Comparison of ENCODE assay signal across 11 cellular contexts in the genomic region with DNA sequence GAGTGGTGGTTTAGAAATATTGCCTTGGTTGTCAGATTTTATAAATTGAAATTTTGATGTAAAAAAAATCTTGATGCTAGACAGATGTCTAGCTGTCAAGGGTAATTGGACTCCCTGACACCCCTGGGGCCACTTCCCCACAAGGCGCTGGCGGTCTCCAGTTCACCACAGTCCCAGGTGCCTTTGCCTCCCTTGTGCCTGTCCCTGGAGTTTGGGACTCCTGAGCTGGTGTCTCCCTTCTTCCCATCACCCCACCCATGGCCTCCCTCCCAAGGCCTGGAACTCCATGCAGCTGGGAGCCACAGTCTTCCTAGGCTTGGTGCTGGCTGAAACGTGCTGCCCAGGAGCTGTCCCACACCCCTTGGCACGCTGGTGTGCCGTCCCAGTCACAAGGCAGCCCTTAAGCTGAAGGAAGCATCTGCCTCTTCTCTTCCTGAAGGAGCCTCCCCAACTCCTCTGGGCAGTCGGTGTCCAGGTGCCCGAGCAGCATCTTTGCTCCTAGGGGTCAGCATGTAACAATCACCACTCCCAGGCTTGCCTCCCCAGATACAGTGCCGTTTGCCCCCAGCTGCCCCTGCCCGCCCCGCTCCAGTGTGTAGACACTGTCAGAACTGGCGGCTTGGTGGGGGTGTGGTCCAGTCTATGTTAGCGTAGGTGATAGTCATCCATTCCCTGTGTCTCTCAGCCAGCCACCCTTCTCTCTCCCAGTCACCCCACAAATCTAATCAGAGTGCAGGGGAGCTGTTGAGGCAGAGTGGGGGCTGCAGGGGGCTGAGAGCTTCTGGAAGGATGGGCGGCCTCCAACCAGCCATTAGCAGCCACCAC.
"Had no signal": no experiment of that assay in that cellular context is flagged by ENCODE, and none has a peak within 500 bp of the region (broad histone marks: within the 10 kb centered on the region; RNA-seq: fewer than 3 reads in every experiment).

No MANE protein-coding gene starts in this region.

- H3K9me3 ChIP-seq: colonic mucosa, thyroid gland had no signal

- H3K4me3 ChIP-seq: colonic mucosa, neural progenitor cell, thyroid gland had no signal

- H3K9ac ChIP-seq: neural progenitor cell had no signal

- H3K27ac ChIP-seq: colonic mucosa, neural progenitor cell, thyroid gland had no signal

- H2AFZ ChIP-seq: neural progenitor cell had no signal

- H3K27me3 ChIP-seq: colonic mucosa, neural progenitor cell, thyroid gland had no signal

- DNase-seq: activated B cell treated with CpG ODN at 0.5 μM for 24 hours; activated CD4-positive, alpha-beta T cell treated with anti-CD3 and anti-CD28 coated beads, Interleukin-2, amount 10 ng/mL, durations not matched to agents 24 days and 14 days; colonic mucosa; effector CD4-positive, alpha-beta T cell; left ventricle myocardium superior; retina; stimulated activated CD4-positive, alpha-beta T cell treated with anti-CD3 and anti-CD28 coated beads, Interleukin-4, amount 100 ng/mL, for 1 hour; thyroid gland had no signal

- H3K27ac Mint-ChIP-seq: activated B cell treated with CpG ODN at 0.5 μM for 24 hours; activated CD4-positive, alpha-beta T cell treated with anti-CD3 and anti-CD28 coated beads, Interleukin-2, amount 10 ng/mL, durations not matched to agents 24 days and 14 days; neural progenitor cell; T-helper 1 cell treated with Interleukin-12 subunit alpha and Interleukin-12 subunit beta and Interleukin-4 antibody, amounts not matched to agents 30 μg/mL and 1 μg/mL, for 36 hours had no signal

- H3K4me1 ChIP-seq: colonic mucosa, neural progenitor cell, thyroid gland had no signal

- H3K4me2 ChIP-seq: neural progenitor cell had no signal

- H3K9me3 Mint-ChIP-seq: activated B cell treated with CpG ODN at 0.5 μM for 24 hours; activated CD4-positive, alpha-beta T cell treated with anti-CD3 and anti-CD28 coated beads, Interleukin-2, amount 10 ng/mL, durations not matched to agents 24 days and 14 days; neural progenitor cell; T-helper 1 cell treated with Interleukin-12 subunit alpha and Interleukin-12 subunit beta and Interleukin-4 antibody, amounts not matched to agents 30 μg/mL and 1 μg/mL, for 36 hours had no signal

- H3K27me3 Mint-ChIP-seq: activated B cell treated with CpG ODN at 0.5 μM for 24 hours; activated CD4-positive, alpha-beta T cell treated with anti-CD3 and anti-CD28 coated beads, Interleukin-2, amount 10 ng/mL, durations not matched to agents 24 days and 14 days had no signal

- ATAC-seq: left ventricle myocardium superior, SK-N-SH treated with all-trans-retinoic acid at 6 μM for 48 hours had no signal

- H3K36me3 ChIP-seq: colonic mucosa, neural progenitor cell had no signal

- H3K4me1 Mint-ChIP-seq: activated B cell treated with CpG ODN at 0.5 μM for 24 hours, neural progenitor cell had no signal

- H3K4me3 Mint-ChIP-seq: activated B cell treated with CpG ODN at 0.5 μM for 24 hours; activated CD4-positive, alpha-beta T cell treated with anti-CD3 and anti-CD28 coated beads, Interleukin-2, amount 10 ng/mL, durations not matched to agents 24 days and 14 days; neural progenitor cell; T-helper 1 cell treated with Interleukin-12 subunit alpha and Interleukin-12 subunit beta and Interleukin-4 antibody, amounts not matched to agents 30 μg/mL and 1 μg/mL, for 36 hours had no signal
